Comparison of ENCODE assay signal across 8 cellular contexts in the genomic region with DNA sequence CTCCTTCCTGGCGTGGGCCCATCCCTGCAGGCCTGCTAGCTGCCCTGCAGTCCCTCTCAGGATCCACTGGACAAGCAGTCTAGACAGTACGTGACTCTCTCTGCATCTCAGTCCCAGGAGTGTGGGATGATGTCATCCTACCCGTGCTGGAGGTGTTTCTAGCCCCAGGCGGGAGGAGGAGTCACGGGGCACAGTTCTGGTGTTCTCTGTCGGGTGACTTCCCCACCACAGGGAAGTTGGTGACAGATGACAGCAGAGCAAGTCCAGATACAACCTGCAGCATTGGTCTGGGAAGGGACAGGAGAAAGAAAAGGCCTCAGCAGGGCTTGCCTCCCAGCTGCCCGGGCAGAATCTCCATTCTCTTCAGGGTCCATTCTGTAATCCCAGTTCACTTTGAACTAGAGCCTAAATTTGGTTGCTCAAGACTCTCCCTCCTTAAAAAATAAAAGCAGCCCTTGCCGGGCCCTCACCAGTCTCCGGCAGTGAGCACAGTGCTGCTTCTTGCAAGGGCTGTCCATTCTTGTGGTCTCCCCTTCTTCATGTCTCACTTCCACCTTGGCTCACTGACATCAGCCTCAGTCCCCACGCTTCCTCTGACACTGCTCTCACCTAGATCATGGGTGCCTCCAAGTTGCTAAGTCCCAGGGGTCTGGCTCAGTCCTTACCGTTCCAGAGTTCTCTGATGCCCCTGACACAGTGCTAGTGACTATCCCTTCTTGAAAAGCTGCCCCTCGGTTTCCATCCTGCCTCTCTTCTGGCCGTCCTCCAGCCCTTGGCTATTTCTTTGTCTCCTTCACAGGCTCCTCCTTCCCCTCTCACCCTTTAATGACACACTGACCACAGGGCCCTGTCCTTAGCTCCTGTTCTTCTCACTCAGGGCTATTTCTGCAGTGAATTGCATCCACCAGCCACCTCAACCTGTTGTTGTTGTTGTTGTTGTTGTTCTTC. TPM values are rescaled to one million over a fixed set of nuclear protein-coding genes. Genes with fewer than 3 reads are reported as not detected.
DNase-seq lines count a peak whose midpoint lies in the region; ATAC-seq and TF ChIP-seq lines count a peak whose summit lies in the region.

No MANE protein-coding gene starts in this region.

- no peaks in the 10 kb centered on the region for H3K27me3 ChIP-seq in heart right ventricle
- no peaks in the 10 kb centered on the region for H3K27me3 ChIP-seq in gastrocnemius medialis

- peak overlapping the region; percentile 77 to 91 (median 88) for H3K27ac ChIP-seq in heart right ventricle
- peak overlapping the region; percentile 82 to 91 (median 90) for H3K27ac ChIP-seq in gastrocnemius medialis

- H3K4me1 ChIP-seq in heart right ventricle (peaks cover 32 to 68% (median 53%) of the 10 kb centered on the region in 9 donors), gastrocnemius medialis (peaks cover 44 to 56% of the 10 kb centered on the region in 2 donors)

- 17 to 26% methylated on average over 13 of the region's 13 CpGs for WGBS in heart right ventricle, 2 donors

- DNase-seq in AG08396 (ENCODE audit: low spot score) (peak; percentile 61), NCI-H226 (peak; percentile 66), heart right ventricle (peak; percentile 75 to 90), gastrocnemius medialis (peak; percentile 92 to 94), ecto neural progenitor cell (ENCODE audit: low spot score) (no peak)
- peak; percentile 70 to 77 for DNase-seq in activated T-cell treated with anti-CD3 and anti-CD28 coated beads, Interleukin-2, amount 50 U/mL, for 48 hours

- H3K36me3 ChIP-seq in heart right ventricle, result no peaks in the 10 kb centered on the region
- no peaks in the 10 kb centered on the region for H3K36me3 ChIP-seq in gastrocnemius medialis

- TF ChIP-seq CTCF in heart right ventricle (IDR thresholded peaks at IDR 0.05), result no peak
- TF ChIP-seq CTCF in gastrocnemius medialis (IDR thresholded peaks at IDR 0.05 in 4 of 5, conservative IDR thresholded peaks at IDR 0.05 in 1 of 5), result peak in 2 of 5 experiments; percentile 11 to 24

- peak; percentile 63 to 85 for TF ChIP-seq POLR2A in gastrocnemius medialis (IDR thresholded peaks at IDR 0.05)

- H3K4me3 ChIP-seq in heart right ventricle (no peak overlapping the region), gastrocnemius medialis (no peak overlapping the region)

- in situ Hi-C loops in gastrocnemius medialis (cut with MboI; ENCODE audit: low sequenced_read_pairs in 4 of 4), result no loop called here

- H3K9me3 ChIP-seq in heart right ventricle, result no peaks in the 10 kb centered on the region
- H3K9me3 ChIP-seq in gastrocnemius medialis, result no peaks in the 10 kb centered on the region

- intact Hi-C loops in heart right ventricle (cut with DNase I) (loop anchor here in 3 of 10 donors (5.0 to 10.0 kb wide), 3 partner anchors 83 to 260 kb away; a partner anchor contains a TSS), gastrocnemius medialis (cut with DNase I; ENCODE audit: low total_unique reads) (no loop called here)

- peak; percentile 95 for ATAC-seq in GM18870 (IDR thresholded peaks at IDR 0.05; ENCODE audit: unreplicated experiment)
- peak; percentile 93 for ATAC-seq in HG03045 (IDR thresholded peaks at IDR 0.05; ENCODE audit: unreplicated experiment)
- peak; percentile 53 to 88 (median 81) for ATAC-seq in heart right ventricle
- ATAC-seq in gastrocnemius medialis, result peak; percentile 75 to 79

RNA-seq across cellular contexts. Expression of a gene that starts 30.8 kb away (rescaled TPM):
- total RNA-seq in heart right ventricle, result 1 to 10 TPM in 8 of 10 donors, under 1 TPM in 2; 0.26 to 2.2 (median 1.6) TPM
- 1 to 10 TPM in 1 of 2 donors, under 1 TPM in 1; 0.07 to 1.3 TPM for polyA plus RNA-seq in heart right ventricle
- total RNA-seq in gastrocnemius medialis, result under 1 TPM in 1 of 4 donors, not detected in 3; 0.47 TPM
